8 cellular contexts compared by ENCODE assay signal in genomic region chr11:40292636-40293585, GRCh38.
DNase-seq lines count a peak whose midpoint lies in the region; ATAC-seq and TF ChIP-seq lines count a peak whose summit lies in the region.

No MANE protein-coding gene starts in this region.

- WGBS in gastroesophageal sphincter (ENCODE audit: low coverage in 1 of 2), 2 donors: 1 to 6% methylated on average over 21 to 32 of the region's 40 CpGs

- no peaks in the 10 kb centered on the region for H3F3A ChIP-seq in MM.1S (ENCODE audit: insufficient read depth, low read length)

- TF ChIP-seq POLR2A in gastroesophageal sphincter (IDR thresholded peaks at IDR 0.05): no peak

- H3K4me3 ChIP-seq in RWPE2 (ENCODE audit: severe bottlenecking): peak overlapping the region; percentile 34
- peak overlapping the region; percentile 41 to 56 for H3K4me3 ChIP-seq in gastroesophageal sphincter
- H3K4me3 ChIP-seq in parathyroid adenoma (ENCODE audit: low read depth, low read length): peak overlapping the region; percentile 73
- no peak overlapping the region for H3K4me3 ChIP-seq in MM.1S (ENCODE audit: low read length)

- DNase-seq in Calu3 (no peak), RWPE2 (ENCODE audit: low spot score) (no peak), MM.1S (no peak), mucosa of gallbladder (ENCODE audit: low spot score) (no peak), 8988T (no peak)
- DNase-seq in stimulated activated naive CD4-positive, alpha-beta T cell treated with Interleukin-2 at 50 U/mL for 16 hours (lab: John Stamatoyannopoulos, UW): no peak

- no peaks in the 10 kb centered on the region for H3K27me3 Mint-ChIP-seq in Calu3 (ENCODE audit: unreplicated experiment)

- H3K4me1 ChIP-seq in RWPE2 (ENCODE audit: insufficient read depth, poor library complexity, severe bottlenecking) (no peaks in the 10 kb centered on the region), gastroesophageal sphincter (peaks cover 0 to 12% (median 4%) of the 10 kb centered on the region in 3 donors), parathyroid adenoma (no peaks in the 10 kb centered on the region), MM.1S (ENCODE audit: low read length) (no peaks in the 10 kb centered on the region)

- TF ChIP-seq CTCF in Calu3 (IDR thresholded peaks at IDR 0.05; ENCODE audit: unreplicated experiment): no peak
- TF ChIP-seq CTCF in RWPE2 (IDR thresholded peaks at IDR 0.05; ENCODE audit: poor library complexity, severe bottlenecking): no peak
- TF ChIP-seq CTCF in gastroesophageal sphincter (IDR thresholded peaks at IDR 0.05): no peak
- no peak for TF ChIP-seq CTCF in parathyroid adenoma (IDR thresholded peaks at IDR 0.05)
- no peak for TF ChIP-seq CTCF in MM.1S (IDR thresholded peaks at IDR 0.05; ENCODE audit: low read length)

- H3K27ac ChIP-seq in RWPE2 (ENCODE audit: poor library complexity, severe bottlenecking) (no peak overlapping the region), gastroesophageal sphincter (peak overlapping the region in 3 of 4 donors; percentile 57 to 73 (median 69)), parathyroid adenoma (no peak overlapping the region), MM.1S (ENCODE audit: low read length) (no peak overlapping the region)

- no peaks in the 10 kb centered on the region for H3K4me1 Mint-ChIP-seq in Calu3 (ENCODE audit: low read depth, unreplicated experiment)

- intact Hi-C loops in Calu3 (cut with micrococcal nuclease; ENCODE audit: unreplicated experiment): no loop called here

- H3K4me3 Mint-ChIP-seq in Calu3 (ENCODE audit: low read depth, unreplicated experiment): peak overlapping the region; percentile 52

- H3K36me3 ChIP-seq in RWPE2 (ENCODE audit: low read depth): no peaks in the 10 kb centered on the region
- H3K36me3 ChIP-seq in gastroesophageal sphincter: no peaks in the 10 kb centered on the region
- H3K36me3 ChIP-seq in parathyroid adenoma (ENCODE audit: control insufficient read depth, insufficient read depth, low read length): no peaks in the 10 kb centered on the region
- H3K36me3 ChIP-seq in MM.1S (replicated peaks; ENCODE audit: insufficient read depth, low read length): no peaks in the 10 kb centered on the region

- H3K9ac ChIP-seq in parathyroid adenoma (no peak overlapping the region), MM.1S (ENCODE audit: low read length) (no peak overlapping the region)

- ATAC-seq in RWPE2 (ENCODE audit: low read depth) (no peak), gastroesophageal sphincter (no peak)

- H4K20me1 ChIP-seq in MM.1S (ENCODE audit: insufficient read depth, low read length): no peaks in the 10 kb centered on the region

- no peak overlapping the region for H3K27ac Mint-ChIP-seq in Calu3 (ENCODE audit: unreplicated experiment)

- H3K9me3 ChIP-seq in RWPE2 (ENCODE audit: severe bottlenecking): no peaks in the 10 kb centered on the region
- H3K9me3 ChIP-seq in gastroesophageal sphincter: no peaks in the 10 kb centered on the region
- H3K9me3 ChIP-seq in parathyroid adenoma (ENCODE audit: control insufficient read depth, low read length): no peaks in the 10 kb centered on the region
- no peaks in the 10 kb centered on the region for H3K9me3 ChIP-seq in MM.1S (replicated peaks; ENCODE audit: insufficient read depth, low read length)

- H3K4me2 ChIP-seq in parathyroid adenoma (ENCODE audit: low read length): peak overlapping the region; percentile 78
- no peak overlapping the region for H3K4me2 ChIP-seq in MM.1S (ENCODE audit: low read depth, low read length)

- H2AFZ ChIP-seq in parathyroid adenoma (peak overlapping the region; percentile 81), MM.1S (ENCODE audit: low read length) (no peak overlapping the region)

- CTCF ChIA-PET in Calu3 (lab: Charles Lee): interaction anchor here (0.9 kb wide), 1 partner anchor 18 kb away, joined by 3 read pairs; no protein-coding TSS in a partner anchor

- no peaks in the 10 kb centered on the region for H3K36me3 Mint-ChIP-seq in Calu3 (ENCODE audit: insufficient read depth, unreplicated experiment)

- no TSS peak for BruUV-seq in Calu3 (replicated peaks; lab: Mats Ljungman, UMichigan)

- no peaks in the 10 kb centered on the region for H3K9me2 ChIP-seq in MM.1S (replicated peaks; ENCODE audit: insufficient read depth, low read length)

- no peak for TF ChIP-seq EP300 in gastroesophageal sphincter (IDR thresholded peaks at IDR 0.05)

- H3K79me2 ChIP-seq in parathyroid adenoma (no peaks in the 10 kb centered on the region), MM.1S (ENCODE audit: low read length) (no peaks in the 10 kb centered on the region)

- no peaks in the 10 kb centered on the region for H3K9me3 Mint-ChIP-seq in Calu3 (ENCODE audit: low read depth, unreplicated experiment)

- peaks cover 56% of the 10 kb centered on the region for H3K27me3 ChIP-seq in RWPE2 (ENCODE audit: insufficient read depth, poor library complexity, severe bottlenecking)
- peaks cover 37% of the 10 kb centered on the region for H3K27me3 ChIP-seq in gastroesophageal sphincter
- H3K27me3 ChIP-seq in parathyroid adenoma (ENCODE audit: control insufficient read depth, insufficient read depth, low read length): no peaks in the 10 kb centered on the region
- no peaks in the 10 kb centered on the region for H3K27me3 ChIP-seq in MM.1S (replicated peaks; ENCODE audit: insufficient read depth, low read length)

Comparison
In these comparisons a context has a peak if more than half of its experiments do, and no peak if none do; other contexts are left out.
1. H3K27ac ChIP-seq: peak in gastroesophageal sphincter (3 of 4); none in RWPE2 (single experiment), parathyroid adenoma (single experiment) and MM.1S (single experiment).